Comparison of ENCODE assay signal across 17 cellular contexts in genomic region chr4:159508917-159509500, GRCh38.
"Had no signal": no experiment of that assay in that cellular context is flagged by ENCODE, and none has a peak within 500 bp of the region (broad histone marks: within the 10 kb centered on the region; RNA-seq: fewer than 3 reads in every experiment).

No MANE protein-coding gene starts in this region.

- H3K4me3 ChIP-seq: heart right ventricle, spleen had no signal

- H3K9me3 ChIP-seq: heart right ventricle, spleen had no signal

- H3K36me3 ChIP-seq: heart right ventricle, spleen had no signal

- DNase-seq: activated CD4-positive, alpha-beta T cell treated with anti-CD3 and anti-CD28 coated beads, Interleukin-2, amount 50 U/mL, for 4 hours; activated effector memory CD4-positive, alpha-beta T cell treated with Interleukin-2 at 50 U/mL for 16 hours; activated T-cell treated with anti-CD3 and anti-CD28 coated beads, Interleukin-2, amount 50 U/mL, for 1 hour; cerebellar nuclear complex; foreskin melanocyte; heart right ventricle; islet precursor cell; naive B cell; posterior cingulate gyrus; spleen; stimulated activated CD4-positive, alpha-beta T cell treated with anti-CD3 and anti-CD28 coated beads, Interleukin-1b, Interleukin-23, amount 100 ng/mL, for 48 hours; substantia nigra; T-helper 2 cell; trophoblast cell had no signal

- H3K27ac ChIP-seq: heart right ventricle, spleen had no signal

- H3K4me1 ChIP-seq: spleen had no signal

- ATAC-seq: activated CD4-positive, CD25-positive, alpha-beta regulatory T cell treated with anti-CD3 and anti-CD28 coated beads, Interleukin-2, amount 50 U/mL, for 24 hours; esophagus mucosa; heart right ventricle; stimulated activated memory B cell treated with anti-CD40 and anti-IgM and Interleukin-4, amounts not matched to agents 10 μg/mL and 1 μg/mL and 100 μg/mL, for 72 hours had no signal
